In the genomic region with DNA sequence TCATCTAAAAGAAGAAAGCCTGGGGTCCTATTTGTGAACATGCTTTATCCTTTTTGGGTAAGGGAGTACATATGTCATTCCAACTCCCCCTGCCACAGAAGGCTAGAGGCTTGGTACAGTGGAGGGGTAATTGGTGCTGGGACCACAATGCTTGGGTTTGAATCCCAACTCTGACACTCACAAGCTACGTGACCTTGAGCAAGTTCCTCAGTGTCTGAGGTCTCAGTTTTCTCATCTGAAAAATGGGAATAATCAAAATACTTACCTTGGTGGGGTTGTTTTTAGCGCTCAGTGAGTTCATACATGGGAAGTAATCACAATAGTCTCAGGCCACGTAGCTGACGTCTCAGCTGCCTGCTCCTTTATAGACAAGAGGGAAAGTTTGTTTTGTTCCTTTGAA, we compare ENCODE assay signal across 32 cellular contexts.
"Had no signal": no experiment of that assay in that cellular context is flagged by ENCODE, and none has a peak within 500 bp of the region (broad histone marks: within the 10 kb centered on the region; RNA-seq: fewer than 3 reads in every experiment).

No MANE protein-coding gene starts in this region.

- FAIRE-seq: astrocyte, bronchial epithelial cell, colon had no signal

- H3K36me3 ChIP-seq: adrenal gland, ascending aorta, brain microvascular endothelial cell, breast epithelium, cardiac muscle cell had no signal

- ATAC-seq: activated naive CD4-positive, alpha-beta T cell treated with anti-CD3 and anti-CD28 coated beads, Interleukin-2, amount 50 U/mL, for 72 hours; activated naive CD8-positive, alpha-beta T cell treated with anti-CD3 and anti-CD28 coated beads, Interleukin-2, amount 50 U/mL, for 24 hours; activated T-cell treated with anti-CD3 and anti-CD28 coated beads, Interleukin-2, amount 50 U/mL, for 4 hours; activated T-cell treated with anti-CD3 and anti-CD28 coated beads, Interleukin-2, amount 50 U/mL, for 72 hours; activated T-helper 17 cell treated with anti-CD3 and anti-CD28 coated beads, Interleukin-2, amount 50 U/mL, for 72 hours; body of pancreas had no signal

- H3K4me1 ChIP-seq: adrenal gland, ascending aorta, body of pancreas, breast epithelium had no signal

- H3K27me3 ChIP-seq: adrenal gland, ascending aorta, body of pancreas, brain microvascular endothelial cell, breast epithelium, cardiac muscle cell had no signal

- DNase-seq: activated effector memory CD4-positive, alpha-beta T cell treated with anti-CD3 and anti-CD28 coated beads, Interleukin-2, amount 50 U/mL, for 16 hours; activated effector memory CD4-positive, alpha-beta T cell treated with Interleukin-2 at 50 U/mL for 16 hours; activated gamma-delta T cell; activated gamma-delta T cell treated with Interleukin-2 at 50 U/mL for 16 hours; activated naive CD4-positive, alpha-beta T cell; activated naive CD4-positive, alpha-beta T cell treated with anti-CD3 and anti-CD28 coated beads for 36 hours; activated naive CD4-positive, alpha-beta T cell treated with anti-CD3 and anti-CD28 coated beads, Interleukin-2, amount 10 ng/mL, durations not matched to agents 7 days and 5 days; activated naive CD4-positive, alpha-beta T cell treated with anti-CD3 and anti-CD28 coated beads, Interleukin-2, amount 50 U/mL, for 16 hours; activated naive CD4-positive, alpha-beta T cell treated with Interleukin-2 at 50 U/mL for 16 hours; activated naive CD8-positive, alpha-beta T cell treated with anti-CD3 and anti-CD28 coated beads for 36 hours; activated naive CD8-positive, alpha-beta T cell treated with anti-CD3 and anti-CD28 coated beads, Interleukin-2, amount 10 ng/mL, durations not matched to agents 7 days and 5 days; activated naive CD8-positive, alpha-beta T cell treated with anti-CD3 and anti-CD28 coated beads, Interleukin-2, amount 50 U/mL, for 24 hours; activated T-cell treated with anti-CD3 and anti-CD28 coated beads, Interleukin-2, amount 50 U/mL, for 4 hours; activated T-cell treated with anti-CD3 and anti-CD28 coated beads, Interleukin-2, amount 50 U/mL, for 48 hours; activated T-cell treated with anti-CD3 and anti-CD28 coated beads, Interleukin-2, amount 50 U/mL, for 72 hours; adrenal gland; amniotic stem cell; anterior cingulate cortex; aorta; body of pancreas; brain microvascular endothelial cell; caudate nucleus; central memory CD4-positive, alpha-beta T cell; cerebellar nuclear complex had no signal

- H3K27ac ChIP-seq: adrenal gland, ascending aorta, body of pancreas, brain microvascular endothelial cell, breast epithelium, cardiac muscle cell had no signal

- H3K9me3 ChIP-seq: adrenal gland had no signal

- H3K4me3 ChIP-seq: adrenal gland, ascending aorta, body of pancreas, breast epithelium, cardiac muscle cell had no signal
